ENCODE assay signal across 8 cellular contexts in the genomic region with DNA sequence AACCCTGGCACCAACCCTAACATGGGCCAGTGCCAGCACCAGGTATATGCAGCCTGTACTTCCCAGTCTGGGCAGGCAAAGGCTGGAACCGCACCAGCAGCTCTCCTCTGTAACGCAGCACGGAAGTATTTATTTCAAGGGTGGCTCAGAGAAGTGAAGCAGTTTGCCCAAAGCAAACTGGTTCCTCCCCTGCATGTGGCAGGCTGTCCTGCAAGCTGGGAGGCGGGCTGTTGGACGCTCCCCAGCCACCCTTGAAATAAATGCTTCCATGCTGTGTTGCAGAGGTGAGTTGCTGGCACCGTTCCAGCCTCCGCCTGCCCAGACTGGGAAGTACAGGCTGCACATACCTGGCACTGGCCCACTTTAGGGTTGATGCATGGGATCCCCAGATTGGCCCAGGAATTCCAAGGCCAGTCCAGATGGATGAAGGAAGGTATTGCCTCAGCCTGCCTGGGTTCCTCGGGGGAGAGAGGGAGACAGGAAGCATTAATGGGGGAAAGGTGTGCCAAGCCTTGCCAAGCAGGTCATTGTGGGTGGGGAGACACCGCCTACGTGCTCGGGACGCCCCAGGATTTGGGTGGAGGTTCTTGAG. TPM values are rescaled to one million over a fixed set of nuclear protein-coding genes. Genes with fewer than 3 reads are reported as not detected.
DNase-seq lines count a peak whose midpoint lies in the region; ATAC-seq lines count a peak whose summit lies in the region.

No MANE protein-coding gene starts in this region.

- H3K4me3 Mint-ChIP-seq in central memory CD8-positive, alpha-beta T cell = no peak overlapping the region

- ATAC-seq in central memory CD8-positive, alpha-beta T cell (replicated peaks; ENCODE audit: extremely low read depth, poor library complexity, severe bottlenecking) = no peak
- ATAC-seq in GM19455 (IDR thresholded peaks at IDR 0.05; ENCODE audit: unreplicated experiment) (no peak), HG03378 (IDR thresholded peaks at IDR 0.05; ENCODE audit: unreplicated experiment) (no peak)

- peak overlapping the region; percentile 49 for H3K23ac ChIP-seq in neuronal stem cell (ENCODE audit: low read depth, low read length, poor library complexity)

- peaks cover 5% of the 10 kb centered on the region for H3K36me3 Mint-ChIP-seq in central memory CD8-positive, alpha-beta T cell (ENCODE audit: insufficient read depth)

- WGBS in neuronal stem cell (ENCODE audit: extremely low coverage in 2 of 2, insufficient read length in 2 of 2, insufficient replicate concordance in 1 of 2), 2 donors = no CpG with 5 or more reads among the region's 12 CpGs

- H4K91ac ChIP-seq in neuronal stem cell (ENCODE audit: low read depth, low read length, poor library complexity) = no peak overlapping the region

- no peak overlapping the region for H3K4ac ChIP-seq in neuronal stem cell (ENCODE audit: low read length)

- H3K4me3 ChIP-seq in neuronal stem cell (ENCODE audit: low read length in 2 of 2) = no peak overlapping the region

- no peak overlapping the region for H2BK120ac ChIP-seq in neuronal stem cell (ENCODE audit: low read depth, low read length)

- DNase-seq in DMS53 (lab: John Stamatoyannopoulos, UW) (peak; percentile 73), NCI-H2107 treated with DMSO at 0.1 percent for 48 hours (lab: John Stamatoyannopoulos, UW; ENCODE audit: unreplicated experiment) (peak; percentile 5), neuronal stem cell (ENCODE audit: low spot score) (no peak), putamen (ENCODE audit: low spot score) (no peak)
- no peak for DNase-seq in central memory CD8-positive, alpha-beta T cell (ENCODE audit: low spot score in 2 of 2)
- no peak for DNase-seq in activated T-cell treated with anti-CD3 and anti-CD28 coated beads, Interleukin-2, amount 50 U/mL, for 48 hours

- H3K4me1 Mint-ChIP-seq in central memory CD8-positive, alpha-beta T cell = peaks cover 55% of the 10 kb centered on the region

- H3K4me1 ChIP-seq in neuronal stem cell (ENCODE audit: control insufficient read depth in 2 of 2, insufficient read depth in 1 of 2, low read depth in 1 of 2, low read length in 2 of 2) = no peaks in the 10 kb centered on the region

- no peak overlapping the region for H3K9ac ChIP-seq in neuronal stem cell (ENCODE audit: low read depth, low read length, poor library complexity)

- peak overlapping the region; percentile 10 for H3K27ac Mint-ChIP-seq in central memory CD8-positive, alpha-beta T cell (ENCODE audit: low read depth)

- no peak overlapping the region for H2BK5ac ChIP-seq in neuronal stem cell (ENCODE audit: low read length)

- H2AK5ac ChIP-seq in neuronal stem cell (ENCODE audit: low read depth, low read length) = peak overlapping the region; percentile 32

- H3K79me1 ChIP-seq in neuronal stem cell (ENCODE audit: low read depth, low read length) = no peaks in the 10 kb centered on the region

- H3K27me3 ChIP-seq in neuronal stem cell (ENCODE audit: control insufficient read depth in 3 of 3, insufficient read depth in 3 of 3, low read depth in 1 of 3, low read length in 3 of 3) = no peaks in the 10 kb centered on the region

- no peak overlapping the region for H2BK12ac ChIP-seq in neuronal stem cell (ENCODE audit: low read length)

- H3K27ac ChIP-seq in neuronal stem cell (replicated peaks; ENCODE audit: low read length) = no peak overlapping the region

- H3K9me3 ChIP-seq in neuronal stem cell (replicated peaks in 1 of 2; ENCODE audit: control insufficient read depth in 2 of 2, insufficient read depth in 1 of 2, low read depth in 1 of 2, low read length in 2 of 2) = peaks cover 0 to 2% of the 10 kb centered on the region in 2 donors

- no peak overlapping the region for H3K14ac ChIP-seq in neuronal stem cell (ENCODE audit: low read length)

- H3K36me3 ChIP-seq in neuronal stem cell (replicated peaks in 1 of 2; ENCODE audit: control insufficient read depth in 2 of 2, insufficient read depth in 2 of 2, low read length in 2 of 2) = no peaks in the 10 kb centered on the region

- H3K18ac ChIP-seq in neuronal stem cell (ENCODE audit: low read length) = no peak overlapping the region

- H2BK15ac ChIP-seq in neuronal stem cell (ENCODE audit: low read length) = no peak overlapping the region

- no peaks in the 10 kb centered on the region for H3K9me3 Mint-ChIP-seq in central memory CD8-positive, alpha-beta T cell

- no peak overlapping the region for H3K4me2 ChIP-seq in neuronal stem cell (ENCODE audit: insufficient read depth, low read length, poor library complexity, severe bottlenecking)

- H3K27me3 Mint-ChIP-seq in central memory CD8-positive, alpha-beta T cell = no peaks in the 10 kb centered on the region

- H4K8ac ChIP-seq in neuronal stem cell (ENCODE audit: low read depth, low read length) = no peak overlapping the region

- no peak overlapping the region for H2AFZ ChIP-seq in neuronal stem cell (ENCODE audit: low read length)

RNA-seq across cellular contexts. Expression of gene PPARD, which starts 49.8 kb away (rescaled TPM):
- 14.9 TPM for polyA plus RNA-seq in neuronal stem cell (2013, experiment 1 of 2)
- 15.0 TPM for polyA plus RNA-seq in neuronal stem cell (2013, experiment 2 of 2)

RNA-seq across cellular contexts. Expression of gene FANCE, which starts 59.9 kb away (rescaled TPM):
- 8.9 TPM for polyA plus RNA-seq in neuronal stem cell (2013, experiment 1 of 2)
- polyA plus RNA-seq in neuronal stem cell (2013, experiment 2 of 2) = 8.3 TPM

Comparison
In these comparisons a context has a peak if more than half of its experiments do, and no peak if none do; other contexts are left out.
1. DNase-seq: peak in DMS53 (single experiment) and NCI-H2107 treated with DMSO at 0.1 percent for 48 hours (single experiment); none in central memory CD8-positive, alpha-beta T cell (0 of 2), neuronal stem cell (single experiment), putamen (single experiment) and activated T-cell treated with anti-CD3 and anti-CD28 coated beads, Interleukin-2, amount 50 U/mL, for 48 hours (0 of 2).